In the genomic region with DNA sequence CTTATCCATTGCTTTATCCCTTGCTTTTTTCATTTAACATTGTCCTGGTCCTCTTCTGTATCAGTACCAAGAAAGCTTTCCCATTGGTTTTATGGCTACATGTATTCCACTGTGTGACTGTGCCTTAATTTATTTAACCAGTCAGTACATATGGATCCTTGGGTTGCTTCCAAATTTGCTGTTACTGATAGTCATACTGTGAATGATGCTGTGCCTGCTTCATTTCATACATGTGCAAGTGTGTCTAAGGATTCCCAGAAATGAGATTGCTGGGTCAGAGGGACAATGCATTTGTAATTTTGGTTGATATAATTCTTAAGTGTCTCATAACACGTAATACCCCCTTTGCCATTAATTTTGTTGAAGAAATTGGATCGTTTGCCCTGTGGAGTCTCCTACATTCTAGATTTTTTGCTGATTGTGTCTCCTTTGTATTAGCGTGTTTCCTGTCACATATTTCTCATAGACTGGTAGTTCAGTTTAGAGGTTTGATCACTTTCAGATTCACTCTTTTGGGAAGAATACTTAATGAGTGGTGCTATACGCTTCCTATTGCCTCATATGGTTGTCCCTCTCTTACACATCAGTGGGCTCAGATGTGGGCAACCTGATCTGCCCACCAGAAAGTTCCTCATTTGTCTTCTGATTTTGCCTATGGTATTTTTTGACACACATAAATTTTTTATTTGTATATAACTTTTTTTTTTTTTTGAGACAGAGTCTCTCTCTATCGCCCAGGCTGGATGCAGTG, we compare ENCODE assay signal across 18 cellular contexts. TPM values are rescaled to one million over a fixed set of nuclear protein-coding genes. Genes with fewer than 3 reads are reported as not detected.
DNase-seq lines count a peak whose midpoint lies in the region; ATAC-seq lines count a peak whose summit lies in the region.
"Had no signal": no experiment of that assay in that cellular context is flagged by ENCODE, and none has a peak within 500 bp of the region (broad histone marks: within the 10 kb centered on the region; RNA-seq: fewer than 3 reads in every experiment).

No MANE protein-coding gene starts in this region.

- H3K27ac Mint-ChIP-seq in activated CD8-positive, alpha-beta memory T cell treated with anti-CD3 and anti-CD28 coated beads, Interleukin-2, amount 10 ng/mL, durations not matched to agents 7 days and 5 days = peak overlapping the region; percentile 3

- H3K27me3 Mint-ChIP-seq in activated CD8-positive, alpha-beta memory T cell treated with anti-CD3 and anti-CD28 coated beads, Interleukin-2, amount 10 ng/mL, durations not matched to agents 7 days and 5 days = no peaks in the 10 kb centered on the region

- H3K27me3 ChIP-seq in Karpas-422 (ENCODE audit: low read length) = no peaks in the 10 kb centered on the region
- H3K27me3 ChIP-seq: SJSA1, vagina had no signal

- ATAC-seq in activated CD8-positive, alpha-beta memory T cell treated with anti-CD3 and anti-CD28 coated beads, Interleukin-2, amount 10 ng/mL, durations not matched to agents 7 days and 5 days = no peak
- ATAC-seq in GM21529 (IDR thresholded peaks at IDR 0.05; ENCODE audit: unreplicated experiment) (peak; percentile 86), sciatic nerve (no peak)
- ATAC-seq: lower lobe of right lung had no signal

- no peaks in the 10 kb centered on the region for H4K20me1 ChIP-seq in Karpas-422 (ENCODE audit: insufficient read depth, low read depth, low read length)

- H3K27ac ChIP-seq in Karpas-422 (ENCODE audit: low read length) = peak overlapping the region; percentile 97
- H3K27ac ChIP-seq: lower lobe of right lung, SJSA1, vagina had no signal

- H3K36me3 Mint-ChIP-seq in activated CD8-positive, alpha-beta memory T cell treated with anti-CD3 and anti-CD28 coated beads, Interleukin-2, amount 10 ng/mL, durations not matched to agents 7 days and 5 days = peaks cover 37% of the 10 kb centered on the region

- no peak overlapping the region for H3K4me3 Mint-ChIP-seq in activated CD8-positive, alpha-beta memory T cell treated with anti-CD3 and anti-CD28 coated beads, Interleukin-2, amount 10 ng/mL, durations not matched to agents 7 days and 5 days

- peak overlapping the region; percentile 66 for H3K4me2 ChIP-seq in Karpas-422 (ENCODE audit: low read depth, low read length, poor library complexity, severe bottlenecking)

- H3K36me3 ChIP-seq in Karpas-422 (ENCODE audit: insufficient read depth, low read length) = peaks cover 17% of the 10 kb centered on the region; the same call in 1 of the 2 replicates

- CTCF ChIA-PET in activated CD8-positive, alpha-beta memory T cell treated with anti-CD3 and anti-CD28 coated beads, Interleukin-2, amount 10 ng/mL, durations not matched to agents 7 days and 5 days (lab: Charles Lee) = no interaction called here

- intact Hi-C loops in sciatic nerve (cut with DNase I) = no loop called here

- no peak for DNase-seq in activated CD8-positive, alpha-beta memory T cell treated with anti-CD3 and anti-CD28 coated beads, Interleukin-2, amount 10 ng/mL, durations not matched to agents 7 days and 5 days
- DNase-seq in activated CD8-positive, alpha-beta memory T cell treated with anti-CD3 and anti-CD28 coated beads for 24 hours = no peak
- DNase-seq in Karpas-422 (peak; percentile 77), sciatic nerve (ENCODE audit: low spot score) (peak; percentile 3), NCI-H187 (lab: John Stamatoyannopoulos, UW) (no peak), NK-92 (lab: John Stamatoyannopoulos, UW; ENCODE audit: unreplicated experiment) (no peak), retina (no peak)
- DNase-seq: ACHN; activated gamma-delta T cell; caudate nucleus; erythroblast; lower lobe of right lung; NCI-H1436 treated with DMSO at 0.1 percent for 48 hours; occipital lobe; stimulated activated CD4-positive, alpha-beta T cell treated with anti-CD3 and anti-CD28 coated beads, Interleukin-12 subunit alpha, Interleukin-12 subunit beta, amount 100 ng/mL, for 4 hours had no signal

- peak overlapping the region; percentile 48 for H3K9ac ChIP-seq in Karpas-422 (ENCODE audit: low read length)

- H3K79me2 ChIP-seq in Karpas-422 (ENCODE audit: low read length) = peaks cover 6% of the 10 kb centered on the region; the same call in 1 of the 2 replicates

- no peak overlapping the region for H2AFZ ChIP-seq in Karpas-422 (ENCODE audit: low read length)

- peaks cover 4% of the 10 kb centered on the region for H3K4me1 Mint-ChIP-seq in activated CD8-positive, alpha-beta memory T cell treated with anti-CD3 and anti-CD28 coated beads, Interleukin-2, amount 10 ng/mL, durations not matched to agents 7 days and 5 days

- H3K9me3 ChIP-seq in Karpas-422 (ENCODE audit: low read length) = no peaks in the 10 kb centered on the region
- H3K9me3 ChIP-seq: lower lobe of right lung, SJSA1, vagina had no signal

- peak overlapping the region; percentile 16; the same call in 1 of the 2 replicates for H3K4me3 ChIP-seq in Karpas-422 (ENCODE audit: low read length)
- H3K4me3 ChIP-seq: lower lobe of right lung, SJSA1, vagina had no signal

- H3K9me2 ChIP-seq in Karpas-422 (replicated peaks; ENCODE audit: insufficient read depth, low read length) = no peaks in the 10 kb centered on the region

- H3K4me1 ChIP-seq in Karpas-422 (ENCODE audit: low read length) = peaks cover 31% of the 10 kb centered on the region
- H3K4me1 ChIP-seq: lower lobe of right lung, SJSA1, vagina had no signal

- H3K9me3 Mint-ChIP-seq in activated CD8-positive, alpha-beta memory T cell treated with anti-CD3 and anti-CD28 coated beads, Interleukin-2, amount 10 ng/mL, durations not matched to agents 7 days and 5 days (ENCODE audit: low read depth) = no peaks in the 10 kb centered on the region

RNA-seq across cellular contexts. Expression of gene MYBPC3, which starts 35.2 kb away (rescaled TPM):
- not detected for total RNA-seq in activated CD8-positive, alpha-beta memory T cell treated with anti-CD3 and anti-CD28 coated beads, Interleukin-2, amount 10 ng/mL, durations not matched to agents 7 days and 5 days
- total RNA-seq in Karpas-422 (2014; rRNA removed; shearing (Covaris generic); ENCODE audit: low replicate concordance) = 0.67 and 0.72 TPM in 2 replicates
- total RNA-seq in sciatic nerve = 0.53 TPM
- total RNA-seq: occipital lobe, SJSA1, vagina had no signal

RNA-seq across cellular contexts. Expression of gene MADD, which starts 47.3 kb away (rescaled TPM):
- total RNA-seq in activated CD8-positive, alpha-beta memory T cell treated with anti-CD3 and anti-CD28 coated beads, Interleukin-2, amount 10 ng/mL, durations not matched to agents 7 days and 5 days = 10 to 100 TPM; 88.5 to 91.2 TPM
- 31.2 and 53.5 TPM in 2 replicates for total RNA-seq in Karpas-422 (2014; rRNA removed; shearing (Covaris generic); ENCODE audit: low replicate concordance)
- total RNA-seq in sciatic nerve = 52.3 TPM

RNA-seq across cellular contexts. Expression of gene NR1H3, which starts 59.5 kb away (rescaled TPM):
- total RNA-seq in activated CD8-positive, alpha-beta memory T cell treated with anti-CD3 and anti-CD28 coated beads, Interleukin-2, amount 10 ng/mL, durations not matched to agents 7 days and 5 days = 10 to 100 TPM in 1 of 2 experiments, 1 to 10 TPM in 1; 7.5 to 10.2 TPM
- total RNA-seq in Karpas-422 (2014; rRNA removed; shearing (Covaris generic); ENCODE audit: low replicate concordance) = 6.9 and 15.8 TPM in 2 replicates
- 132 TPM for total RNA-seq in sciatic nerve

Comparison
In these comparisons a context has a peak if more than half of its experiments do, and no peak if none do; other contexts are left out.
1. DNase-seq: peak in Karpas-422 (single experiment) and sciatic nerve (single experiment); none in activated CD8-positive, alpha-beta memory T cell treated with anti-CD3 and anti-CD28 coated beads, Interleukin-2, amount 10 ng/mL, durations not matched to agents 7 days and 5 days (single experiment), activated CD8-positive, alpha-beta memory T cell treated with anti-CD3 and anti-CD28 coated beads for 24 hours (single experiment), NCI-H187 (0 of 2), NK-92 (single experiment) and retina (single experiment).